8 cellular contexts compared by ENCODE assay signal in the genomic region with DNA sequence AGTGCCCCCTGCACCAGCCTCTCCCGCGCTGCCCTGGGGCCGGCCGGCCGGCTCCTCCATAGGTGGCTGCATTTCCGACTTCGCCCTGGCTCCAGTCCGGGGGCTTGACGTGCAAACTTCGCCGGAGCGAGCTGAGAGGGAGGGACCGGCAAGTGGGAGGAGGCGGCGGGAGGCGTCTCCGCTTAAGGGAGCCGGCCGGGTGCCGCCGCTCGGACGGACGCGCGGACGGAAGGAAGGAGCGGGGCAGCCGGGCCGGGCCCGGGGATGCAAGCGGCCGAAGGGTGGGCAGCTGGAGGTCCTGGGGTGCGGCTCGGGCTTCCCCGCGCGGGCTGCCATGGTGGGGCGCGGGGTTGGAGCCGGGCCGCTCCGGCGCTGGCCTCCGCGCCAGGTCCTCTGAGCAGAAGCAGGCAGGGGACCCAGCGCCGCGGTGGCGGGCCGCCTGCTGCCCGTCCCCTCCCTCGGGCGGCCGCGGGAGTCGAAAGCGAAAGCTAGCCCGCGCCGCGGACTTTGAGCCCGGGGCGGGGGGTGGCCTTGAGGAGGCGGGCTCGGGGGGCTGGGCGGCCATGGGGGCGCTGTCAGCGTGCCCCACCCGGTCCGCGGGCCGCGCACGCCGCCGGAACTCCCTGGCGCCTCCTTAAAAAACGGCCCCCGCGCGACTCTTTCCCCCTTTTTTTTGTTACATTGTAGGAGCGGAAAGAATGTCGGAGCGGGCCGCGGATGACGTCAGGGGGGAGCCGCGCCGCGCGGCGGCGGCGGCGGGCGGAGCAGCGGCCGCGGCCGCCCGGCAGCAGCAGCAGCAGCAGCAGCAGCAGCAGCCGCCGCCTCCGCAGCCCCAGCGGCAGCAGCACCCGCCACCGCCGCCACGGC. TPM values are rescaled to one million over a fixed set of nuclear protein-coding genes. Genes with fewer than 3 reads are reported as not detected.
DNase-seq lines count a peak whose midpoint lies in the region; TF ChIP-seq lines count a peak whose summit lies in the region.

TSS of gene SCAANT1 (minus strand) at position 483 of the 867 bp plus-strand sequence.

- peak within 1 kb of the TSS; percentile 89 for H3K4me3 Mint-ChIP-seq in activated naive CD8-positive, alpha-beta T cell treated with anti-CD3 and anti-CD28 coated beads for 36 hours

- TF ChIP-seq POLR2A in ovary (IDR thresholded peaks at IDR 0.05): peak; percentile 67

- intact Hi-C loops in head of caudate nucleus (cut with DNase I): loop anchor here (2.0 to 10.0 kb wide), 2 partner anchors 49 to 83 kb away; partner anchors contain the start of genes ATXN7 and THOC7
- intact Hi-C loops in ovary (cut with DNase I): loop anchor here in 2 of 4 donors (5.0 to 10.0 kb wide), 3 partner anchors 50 to 1817 kb away; partner anchors contain the start of genes ATXN7 (in 1 of the 2) and THOC7 (in 1 of the 2)

- TF ChIP-seq CTCF in ovary (IDR thresholded peaks at IDR 0.05): peak in 2 of 3 donors; percentile 11 to 24

- peaks cover 31% of the 10 kb centered on the region for H3K36me3 Mint-ChIP-seq in activated naive CD8-positive, alpha-beta T cell treated with anti-CD3 and anti-CD28 coated beads for 36 hours

- peaks cover 5% of the 10 kb centered on the region for H3K4me1 ChIP-seq in ovary (ENCODE audit: insufficient read depth)
- H3K4me1 ChIP-seq in thymus (ENCODE audit: control insufficient read depth, insufficient read depth, low read length): peaks cover 13% of the 10 kb centered on the region

- no peaks in the 10 kb centered on the region for H3K27me3 Mint-ChIP-seq in activated naive CD8-positive, alpha-beta T cell treated with anti-CD3 and anti-CD28 coated beads for 36 hours

- H3K27ac ChIP-seq in ovary (peak within 1 kb of the TSS; percentile 96 to 100), thymus (ENCODE audit: low read depth) (peak within 1 kb of the TSS; percentile 92)

- H3K36me3 ChIP-seq in ovary (no peaks in the 10 kb centered on the region), thymus (ENCODE audit: control insufficient read depth, insufficient read depth) (no peaks in the 10 kb centered on the region)

- TF ChIP-seq EP300 in ovary (IDR thresholded peaks at IDR 0.05): no peak

- peaks cover 37% of the 10 kb centered on the region for H3K4me1 Mint-ChIP-seq in activated naive CD8-positive, alpha-beta T cell treated with anti-CD3 and anti-CD28 coated beads for 36 hours

- peak within 1 kb of the TSS; percentile 88 for H3K27ac Mint-ChIP-seq in activated naive CD8-positive, alpha-beta T cell treated with anti-CD3 and anti-CD28 coated beads for 36 hours

- peak within 1 kb of the TSS; percentile 81 for H3K4me3 ChIP-seq in ovary
- peak within 1 kb of the TSS; percentile 83 for H3K4me3 ChIP-seq in thymus (ENCODE audit: low read length)

- WGBS in ovary, 3 donors: 0 to 1% (median 1%) methylated on average over 77 to 111 of the region's 111 CpGs
- WGBS in thymus: under 1% methylated on average over 111 of the region's 111 CpGs

- H3K27me3 ChIP-seq in ovary (no peaks in the 10 kb centered on the region), thymus (ENCODE audit: control insufficient read depth, insufficient read depth) (no peaks in the 10 kb centered on the region)

- DNase-seq in GM03348 (ENCODE audit: low spot score) (peak; percentile 95), GOT3 (lab: John Stamatoyannopoulos, UW) (peak; percentile 65), LHCN-M2 (ENCODE audit: low read depth) (peak; percentile 86), SKM-1 (lab: John Stamatoyannopoulos, UW; ENCODE audit: unreplicated experiment) (peak; percentile 70), head of caudate nucleus (peak; percentile 64 to 95 (median 87)), ovary (peak; percentile 88 to 93 (median 91))
- DNase-seq in activated naive CD8-positive, alpha-beta T cell treated with anti-CD3 and anti-CD28 coated beads for 36 hours: peak; percentile 83

- no peaks in the 10 kb centered on the region for H3K9me3 Mint-ChIP-seq in activated naive CD8-positive, alpha-beta T cell treated with anti-CD3 and anti-CD28 coated beads for 36 hours

- H3K9me3 ChIP-seq in ovary: no peaks in the 10 kb centered on the region
- no peaks in the 10 kb centered on the region for H3K9me3 ChIP-seq in thymus (ENCODE audit: control insufficient read depth)

RNA-seq across cellular contexts. Expression of gene SCAANT1, which starts in this region (rescaled TPM):
- total RNA-seq in LHCN-M2 (2014; rRNA removed) (not detected in 2 replicates), ovary (not detected)
- polyA plus RNA-seq in LHCN-M2 (2012): 0.55 TPM
- not detected for total RNA-seq in activated naive CD8-positive, alpha-beta T cell treated with anti-CD3 and anti-CD28 coated beads for 36 hours
- polyA plus RNA-seq in ovary (not detected), thymus (not detected)

Comparison
In these comparisons a context has a peak if more than half of its experiments do, and no peak if none do; other contexts are left out.
1. Peak in every context shown above with its lines: DNase-seq, H3K4me3 ChIP-seq and H3K27ac ChIP-seq.
2. Peak in DNase-seq in LHCN-M2; RNA of the gene not detected or under 1 TPM.
3. Peak in DNase-seq in activated naive CD8-positive, alpha-beta T cell treated with anti-CD3 and anti-CD28 coated beads for 36 hours; RNA of the gene not detected or under 1 TPM.
4. Peak in DNase-seq, H3K4me3 ChIP-seq and H3K27ac ChIP-seq in ovary; RNA of the gene not detected or under 1 TPM.